In genomic region chr10:72321248-72322029, GRCh38 we compare ENCODE assay signal across 8 cellular contexts. TPM values are rescaled to one million over a fixed set of nuclear protein-coding genes. Genes with fewer than 3 reads are reported as not detected.
DNase-seq lines count a peak whose midpoint lies in the region; ATAC-seq and TF ChIP-seq lines count a peak whose summit lies in the region.

No MANE protein-coding gene starts in this region.

- 73% methylated on average over 13 of the region's 13 CpGs for WGBS in esophagus muscularis mucosa
- WGBS in sigmoid colon, 2 donors = 78 to 79% methylated on average over 13 of the region's 13 CpGs

- peak overlapping the region; percentile 100 for H3K27ac ChIP-seq in RWPE1
- peak overlapping the region; percentile 82 to 88 (median 84) for H3K27ac ChIP-seq in esophagus muscularis mucosa (replicated peaks in 1 of 4)
- peak overlapping the region; percentile 84 to 93 (median 86) for H3K27ac ChIP-seq in sigmoid colon

- peaks cover 62 to 89% (median 75%) of the 10 kb centered on the region in 4 donors for H3K4me1 ChIP-seq in esophagus muscularis mucosa
- H3K4me1 ChIP-seq in sigmoid colon = peaks cover 0 to 50% (median 49%) of the 10 kb centered on the region in 4 donors

- H3K4me3 ChIP-seq in GM12865 (ENCODE audit: low read depth, low read length) (peak overlapping the region; percentile 72), esophagus muscularis mucosa (no peak overlapping the region), sigmoid colon (no peak overlapping the region)

- POLR2A ChIA-PET in RWPE1 (lab: Yijun Ruan, JAX; ENCODE audit: low non-redundant PET) = interaction anchor here (0.5 to 3.6 kb wide), 17 partner anchors 9 to 1009 kb away, joined by 3 to 86 read pairs (median 4); partner anchors contain the start of gene DDIT4

- CTCF ChIA-PET in RWPE1 (lab: Yijun Ruan, JAX) = interaction anchor here (0.6 to 1.8 kb wide), 6 partner anchors 10 to 47 kb away, joined by 3 to 8 read pairs (median 5); no protein-coding TSS in a partner anchor

- TF ChIP-seq CTCF in GM12865 (IDR thresholded peaks at IDR 0.05; ENCODE audit: insufficient read depth, low read depth, low read length, missing control alignments) = no peak
- TF ChIP-seq CTCF in RWPE1 (conservative IDR thresholded peaks at IDR 0.05; ENCODE audit: low read depth) = no peak
- no peak for TF ChIP-seq CTCF in esophagus muscularis mucosa (IDR thresholded peaks at IDR 0.05)
- TF ChIP-seq CTCF in sigmoid colon (IDR thresholded peaks at IDR 0.05) = no peak

- H3K27me3 ChIP-seq in esophagus muscularis mucosa (no peaks in the 10 kb centered on the region), sigmoid colon (no peaks in the 10 kb centered on the region)

- no peak for ATAC-seq in HG03159 (IDR thresholded peaks at IDR 0.05; ENCODE audit: unreplicated experiment)

- no peaks in the 10 kb centered on the region for H3K9me3 ChIP-seq in esophagus muscularis mucosa
- H3K9me3 ChIP-seq in sigmoid colon = no peaks in the 10 kb centered on the region

- H3K36me3 ChIP-seq in esophagus muscularis mucosa = no peaks in the 10 kb centered on the region
- H3K36me3 ChIP-seq in sigmoid colon = no peaks in the 10 kb centered on the region

- intact Hi-C loops in esophagus muscularis mucosa (cut with DNase I) (no loop called here), sigmoid colon (cut with DNase I) (no loop called here)

- TF ChIP-seq EP300 in esophagus muscularis mucosa (IDR thresholded peaks at IDR 0.05) (no peak), sigmoid colon (IDR thresholded peaks at IDR 0.05) (no peak)

- no peak for TF ChIP-seq POLR2A in esophagus muscularis mucosa (IDR thresholded peaks at IDR 0.05; ENCODE audit: low read depth)
- TF ChIP-seq POLR2A in sigmoid colon (IDR thresholded peaks at IDR 0.05) = no peak

- DNase-seq in GM12865 (ENCODE audit: low read depth) (no peak), RWPE1 (ENCODE audit: low spot score) (no peak), esophagus muscularis mucosa (ENCODE audit: extremely low spot score) (no peak), sigmoid colon (no peak), NCI-H526 treated with DMSO at 0.1 percent for 48 hours (lab: John Stamatoyannopoulos, UW) (no peak), GF-D8 (lab: John Stamatoyannopoulos, UW) (no peak), kidney glomerular epithelial cell (lab: John Stamatoyannopoulos, UW) (no peak)

RNA-seq across cellular contexts. Expression of gene DNAJB12, which starts 33.3 kb away (rescaled TPM):
- 10 to 100 TPM; 27.8 to 46.5 (median 37.8) TPM for total RNA-seq in esophagus muscularis mucosa
- total RNA-seq in sigmoid colon = 10 to 100 TPM; 22.4 to 38.5 (median 30.0) TPM
- polyA plus RNA-seq in sigmoid colon = 10 to 100 TPM in 2 of 3 donors, 1 to 10 TPM in 1; 9.5 to 28.7 (median 15.6) TPM

RNA-seq across cellular contexts. Expression of gene DDIT4, which starts 47.7 kb away (rescaled TPM):
- 100 to 1,000 TPM in 3 of 4 donors, 10 to 100 TPM in 1; 77.4 to 247 (median 146) TPM for total RNA-seq in esophagus muscularis mucosa
- 100 to 1,000 TPM in 2 of 4 donors, 10 to 100 TPM in 2; 77.2 to 202 (median 133) TPM for total RNA-seq in sigmoid colon
- 100 to 1,000 TPM in 1 of 3 donors, 10 to 100 TPM in 2; 71.5 to 413 (median 85.3) TPM for polyA plus RNA-seq in sigmoid colon
